Comparison of ENCODE assay signal across 8 cellular contexts in the genomic region with DNA sequence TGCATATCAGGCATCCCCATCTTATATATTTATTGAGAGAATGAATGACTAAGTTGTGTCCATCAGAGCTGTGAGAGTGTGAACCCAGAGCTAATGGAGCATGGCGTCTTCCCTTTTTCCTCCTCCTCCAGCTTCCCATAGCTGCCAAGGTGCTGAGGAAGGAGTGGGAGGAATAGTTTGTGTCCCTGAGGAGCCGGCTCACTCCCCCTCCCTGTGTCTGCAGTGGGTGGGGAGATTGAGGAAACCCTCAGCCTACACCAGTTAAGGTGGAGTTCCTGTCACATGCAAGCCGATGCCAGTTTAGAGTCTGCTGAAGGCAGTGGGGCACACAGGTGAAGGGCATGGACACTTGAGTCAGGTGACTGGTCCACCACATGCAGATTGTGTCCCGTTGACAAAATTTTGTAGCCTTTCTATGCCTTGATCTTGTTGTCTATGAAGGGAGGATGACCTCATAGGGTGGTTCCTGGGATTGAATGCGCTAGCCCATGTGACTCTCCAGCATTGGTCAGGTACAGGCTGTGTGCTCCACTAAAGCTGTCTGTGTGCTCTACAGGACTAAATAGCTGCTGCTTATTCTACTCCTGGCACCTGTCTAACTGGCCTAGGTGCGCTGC. TPM values are rescaled to one million over a fixed set of nuclear protein-coding genes. Genes with fewer than 3 reads are reported as not detected.
DNase-seq lines count a peak whose midpoint lies in the region; ATAC-seq, FAIRE-seq and TF ChIP-seq lines count a peak whose summit lies in the region.

No MANE protein-coding gene starts in this region.

- H3K4me3 ChIP-seq in A549, result no peak overlapping the region
- H3K4me3 ChIP-seq in mammary epithelial cell (replicated peaks in 1 of 3; ENCODE audit: insufficient read depth in 1 of 3, low read depth in 2 of 3, low read length in 3 of 3), result no peak overlapping the region
- H3K4me3 ChIP-seq in lung, result no peak overlapping the region

- H3K36me3 Mint-ChIP-seq in HFFc6 (ENCODE audit: low read depth), result peaks cover 20% of the 10 kb centered on the region

- intact Hi-C loops in mammary epithelial cell (cut with micrococcal nuclease), result no loop called here

- H3K9ac ChIP-seq in mammary epithelial cell (ENCODE audit: insufficient read depth, low read length), result no peak overlapping the region

- dilution Hi-C loops in mammary epithelial cell (cut with HindIII; ENCODE audit: low sequenced_read_pairs), result no loop called here

- in situ Hi-C loops in mammary epithelial cell (cut with MboI; ENCODE audit: low sequenced_read_pairs in 2 of 2), result no loop called here

- no peak overlapping the region for H2AFZ ChIP-seq in mammary epithelial cell (ENCODE audit: low read depth, low read length)

- H3K4me1 Mint-ChIP-seq in HFFc6 (ENCODE audit: low read depth), result peaks cover 67% of the 10 kb centered on the region

- H3K36me3 ChIP-seq in mammary epithelial cell (ENCODE audit: insufficient read depth, low read length) (no peaks in the 10 kb centered on the region), lung (ENCODE audit: control insufficient read depth in 2 of 2, insufficient read depth in 2 of 2, low read length in 2 of 2) (peaks cover 3 to 8% of the 10 kb centered on the region in 2 donors)

- CTCF ChIA-PET in A549 (lab: Yijun Ruan, JAX) (interaction anchor here (1.0 to 4.9 kb wide), 4 partner anchors 14 to 29 kb away, joined by 3 to 32 read pairs (median 11); no protein-coding TSS in a partner anchor), mammary epithelial cell (lab: Charles Lee; ENCODE audit: low non-redundant PET) (no interaction called here)

- no peaks in the 10 kb centered on the region for H3K9me3 ChIP-seq in A549
- no peaks in the 10 kb centered on the region for H3K9me3 ChIP-seq in mammary epithelial cell (replicated peaks; ENCODE audit: insufficient read depth, low read length)
- H3K9me3 ChIP-seq in lung (ENCODE audit: control insufficient read depth in 2 of 2, insufficient read depth in 1 of 2, low read length in 1 of 2), result no peaks in the 10 kb centered on the region

- H3K79me2 ChIP-seq in mammary epithelial cell (ENCODE audit: insufficient read depth, low read length), result no peaks in the 10 kb centered on the region

- no peak for FAIRE-seq in A549 (lab: Jason Lieb, UNC)

- WGBS in A549 (ENCODE audit: missing lambda C conversion rate), result 92% methylated on average over 6 of the region's 6 CpGs
- WGBS in mammary epithelial cell (ENCODE audit: low coverage, missing lambda C conversion rate), result 100% methylated on average over 4 of the region's 6 CpGs
- WGBS in lung, 2 donors, result 64 to 68% methylated on average over 6 of the region's 6 CpGs

- peak overlapping the region; percentile 35 for H3K27ac Mint-ChIP-seq in HFFc6

- no peak for TF ChIP-seq RAD21 in A549 (conservative IDR thresholded peaks at IDR 0.05 in 1 of 2, IDR thresholded peaks at IDR 0.05 in 1 of 2)

- DNase-seq in A549 (ENCODE audit: low read depth in 1 of 2, low spot score in 1 of 2), result no peak
- DNase-seq in HFFc6, result no peak
- DNase-seq in mammary epithelial cell, result peak; percentile 13
- no peak for DNase-seq in lung (ENCODE audit: low spot score)
- DNase-seq in occipital lobe (lab: John Stamatoyannopoulos, UW), result no peak

- ATAC-seq in A549, result peak; percentile 38 to 49; a peak in 4 of 6 replicates
- no peak for ATAC-seq in lung (ENCODE audit: insufficient read depth, low FRiP score)
- no peak for ATAC-seq in HG03175 (IDR thresholded peaks at IDR 0.05; ENCODE audit: unreplicated experiment)
- ATAC-seq in GM19455 (IDR thresholded peaks at IDR 0.05; ENCODE audit: unreplicated experiment), result no peak
- ATAC-seq in HG03045 (IDR thresholded peaks at IDR 0.05; ENCODE audit: unreplicated experiment), result no peak

- POLR2A ChIA-PET in A549 (lab: Yijun Ruan, JAX), result interaction anchor here (1.1 kb wide), 1 partner anchor 42 kb away, joined by 3 read pairs; no protein-coding TSS in a partner anchor

- TF ChIP-seq CTCF in A549 (IDR thresholded peaks at IDR 0.05) (no peak), HFFc6 (IDR thresholded peaks at IDR 0.05) (no peak), mammary epithelial cell (conservative IDR thresholded peaks at IDR 0.05 in 1 of 2, IDR thresholded peaks at IDR 0.05 in 1 of 2; ENCODE audit: extremely low read depth in 1 of 2, insufficient read depth in 1 of 2, low read depth in 1 of 2, low read length in 2 of 2) (no peak), lung (IDR thresholded peaks at IDR 0.05; ENCODE audit: control extremely low read depth, extremely low read depth) (no peak)

- H3K27me3 ChIP-seq in mammary epithelial cell (ENCODE audit: insufficient read depth, low read length) (no peaks in the 10 kb centered on the region), lung (ENCODE audit: control insufficient read depth, insufficient read depth) (no peaks in the 10 kb centered on the region)

- H3K9me3 Mint-ChIP-seq in HFFc6, result no peaks in the 10 kb centered on the region

- H3K4me1 ChIP-seq in A549 (peaks cover 25% of the 10 kb centered on the region), mammary epithelial cell (ENCODE audit: insufficient read depth, low read length) (peaks cover 3% of the 10 kb centered on the region), lung (ENCODE audit: control insufficient read depth in 2 of 2, insufficient read depth in 2 of 2, low read length in 2 of 2) (peaks cover 13 to 25% of the 10 kb centered on the region in 2 donors)

- H3K27ac ChIP-seq in A549 (no peak overlapping the region), mammary epithelial cell (ENCODE audit: insufficient read depth, low read depth, low read length) (no peak overlapping the region), lung (ENCODE audit: low read depth in 1 of 2, low read length in 1 of 2) (peak overlapping the region; percentile 40 to 78)

- no peak overlapping the region for H3K4me3 Mint-ChIP-seq in HFFc6

- BruUV-seq in mammary epithelial cell (replicated peaks; lab: Mats Ljungman, UMichigan), result no TSS peak

- no peaks in the 10 kb centered on the region for H4K20me1 ChIP-seq in mammary epithelial cell (ENCODE audit: insufficient read depth, low read length)

- no peaks in the 10 kb centered on the region for H3K27me3 Mint-ChIP-seq in HFFc6 (ENCODE audit: insufficient read depth)

- H3K4me2 ChIP-seq in A549 (peak overlapping the region; percentile 29), mammary epithelial cell (ENCODE audit: insufficient read depth, low read depth, low read length) (no peak overlapping the region)

- TF ChIP-seq EP300 in A549 (IDR thresholded peaks at IDR 0.05), result no peak

- no peak for TF ChIP-seq POLR2A in A549 (IDR thresholded peaks at IDR 0.05; ENCODE audit: low read length)

TF ChIP-seq in A549, 52 proteins besides CTCF, POLR2A, EP300 and RAD21:
- TF ChIP-seq, protein P1, sequence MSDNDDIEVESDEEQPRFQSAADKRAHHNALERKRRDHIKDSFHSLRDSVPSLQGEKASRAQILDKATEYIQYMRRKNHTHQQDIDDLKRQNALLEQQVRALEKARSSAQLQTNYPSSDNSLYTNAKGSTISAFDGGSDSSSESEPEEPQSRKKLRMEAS (IDR thresholded peaks at IDR 0.05), result no peak
- TF ChIP-seq TFCP2L1 (CRISPR knock-in tag; IDR thresholded peaks at IDR 0.05) (no peak), HOXB5 (CRISPR knock-in tag; IDR thresholded peaks at IDR 0.05) (no peak)

RNA-seq across cellular contexts. Expression of a gene that starts 47.6 kb away (rescaled TPM):
- polyA plus RNA-seq in A549 (2011; rRNA removed) (443 and 565 TPM in 2 replicates), A549 (2017; fragmentation: RNase III; extraction: RNeasy Plus Mini Kit Qiagen cat#74134 plus additional on column Dnase treatment) (548 to 579 TPM (median 555 TPM) in 3 replicates), mammary epithelial cell (344 TPM), lung (100 to 1,000 TPM in 1 of 2 donors, 10 to 100 TPM in 1; 79.8 to 151 TPM)
- polyA plus RNA-seq in A549 (2012; cell fraction: cytosol; rRNA removed), result 630 and 674 TPM in 2 replicates
- polyA plus RNA-seq in A549 (2012; cell fraction: nucleus; rRNA removed), result 958 and 1,031 TPM in 2 replicates
- 992 and 1,185 TPM in 2 replicates for polyA minus RNA-seq in A549 (2011; rRNA and poly(A)+ RNA removed)
- 100 to 1,000 TPM; 171 to 254 (median 212) TPM for total RNA-seq in HFFc6 (2021; fragmentation: NEBNext Ultra II Directional; extraction: Animal tissue kit (Norgen Biotek cat#: 25700))
- total RNA-seq in mammary epithelial cell (100 to 1,000 TPM; 131 to 411 TPM), lung (100 to 1,000 TPM in 1 of 2 donors, 10 to 100 TPM in 1; 91.3 to 225 TPM), occipital lobe (103 TPM)
- polyA minus RNA-seq in mammary epithelial cell, result 965 TPM

Comparison
In these comparisons a context has a peak if more than half of its experiments do, and no peak if none do; other contexts are left out.
1. ATAC-seq: peak in A549 (2 of 2); none in lung (single experiment), HG03175 (single experiment), GM19455 (single experiment) and HG03045 (single experiment).
2. H3K27ac ChIP-seq: peak in lung (2 of 2); none in A549 (0 of 2) and mammary epithelial cell (single experiment).